26 cellular contexts compared by ENCODE assay signal in the genomic region with DNA sequence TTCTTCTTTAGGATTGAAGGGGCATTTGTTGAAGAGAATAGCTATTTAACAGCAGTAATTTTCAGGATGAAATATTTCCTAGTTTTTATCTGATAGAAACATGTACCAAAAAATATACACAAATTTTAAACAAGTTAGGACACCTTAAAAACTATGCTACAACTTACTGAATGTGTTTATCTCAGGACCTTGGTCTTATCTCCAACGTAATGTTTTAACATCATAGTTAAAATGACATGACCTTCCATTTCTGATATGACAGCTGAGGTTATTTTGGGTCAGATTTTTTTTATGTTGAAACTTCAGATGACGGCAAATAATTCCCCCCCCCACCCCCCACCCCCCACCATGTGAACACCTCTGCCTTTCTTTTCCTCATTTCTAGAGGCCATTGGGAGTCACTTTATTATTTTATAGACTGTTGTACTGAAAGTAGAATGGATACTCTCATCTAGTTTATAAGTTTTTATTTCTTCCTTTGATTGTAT. TPM values are rescaled to one million over a fixed set of nuclear protein-coding genes. Genes with fewer than 3 reads are reported as not detected.
DNase-seq lines count a peak whose midpoint lies in the region; ATAC-seq, FAIRE-seq and TF ChIP-seq lines count a peak whose summit lies in the region.
"Had no signal": no experiment of that assay in that cellular context is flagged by ENCODE, and none has a peak within 500 bp of the region (broad histone marks: within the 10 kb centered on the region; RNA-seq: fewer than 3 reads in every experiment).

No MANE protein-coding gene starts in this region.

- H3K27ac ChIP-seq in K562 (ENCODE audit: extremely low read depth, low read depth, low read length) (no peak overlapping the region), spleen (peak overlapping the region in 5 of 8 donors; percentile 34 to 55 (median 51)), transverse colon (peak overlapping the region in 1 of 4 donors; percentile 52)
- H3K27ac ChIP-seq: BLaER1, HL-60 had no signal

- H3K4me1 Mint-ChIP-seq in WTC11 = no peaks in the 10 kb centered on the region
- H3K4me1 Mint-ChIP-seq: CD14-positive monocyte had no signal

- H3K9me1 ChIP-seq in K562 (ENCODE audit: control insufficient read depth, insufficient read depth, low read length) = no peaks in the 10 kb centered on the region

- DNase-seq in D721Med (ENCODE audit: insufficient read length, low spot score) (no peak), K562 (ENCODE audit: extremely low read depth in 1 of 4, low spot score in 3 of 4) (no peak), spleen (no peak), WTC11 (ENCODE audit: low spot score) (no peak), NCI-H345 (lab: John Stamatoyannopoulos, UW) (no peak), transverse colon (no peak)
- DNase-seq: 8988T; Calu3; CD8-positive, alpha-beta T cell; DMS 273 treated with DMSO at 0.1 percent for 48 hours; DMS53; DND-41; EL; GOT3; H7; HFFc6 had no signal

- no peak overlapping the region for H3K4me3 Mint-ChIP-seq in WTC11
- H3K4me3 Mint-ChIP-seq: CD14-positive monocyte; CD8-positive, alpha-beta T cell; HFFc6 had no signal

- H3K27me3 ChIP-seq in K562 (ENCODE audit: control insufficient read depth in 2 of 2, insufficient read depth in 2 of 2, low read length in 2 of 2) = peaks cover 9 to 14% of the 10 kb centered on the region in 2 experiments; a peak in 3 of 5 replicates
- no peaks in the 10 kb centered on the region for H3K27me3 ChIP-seq in spleen (replicated peaks in 1 of 7)
- H3K27me3 ChIP-seq in transverse colon = no peaks in the 10 kb centered on the region
- H3K27me3 ChIP-seq: BLaER1 had no signal

- no peaks in the 10 kb centered on the region; the same call in 1 of the 2 replicates for H3K27me3 Mint-ChIP-seq in WTC11 (ENCODE audit: low read depth)

- H3K9me3 ChIP-seq in K562 (replicated peaks; ENCODE audit: control insufficient read depth, insufficient read depth, low read depth, low read length) = no peaks in the 10 kb centered on the region
- peaks cover 0 to 10% (median 4%) of the 10 kb centered on the region in 8 donors for H3K9me3 ChIP-seq in spleen
- no peaks in the 10 kb centered on the region for H3K9me3 ChIP-seq in transverse colon

- ATAC-seq in K562 (no peak), WTC11 (no peak)
- ATAC-seq: CD8-positive, alpha-beta T cell; GM12878; HCT116 had no signal

- FAIRE-seq in D721Med (lab: Jason Lieb, UNC) (peak; percentile 67), K562 (lab: Jason Lieb, UNC) (no peak), islet of Langerhans (lab: Jason Lieb, UNC) (peak; percentile 91)
- FAIRE-seq: GM12878 had no signal

- in situ Hi-C loops in K562 (cut with MboI) = no loop called here
- in situ Hi-C loops in transverse colon (cut with MboI; ENCODE audit: low pct_ligation_motif_present in 1 of 4, low pct_unique_long_range_greater_than_20kb in 1 of 4, low sequenced_read_pairs in 3 of 4) = no loop called here

- no peaks in the 10 kb centered on the region for H3K36me3 ChIP-seq in K562 (ENCODE audit: control insufficient read depth, insufficient read depth, low read length)
- no peaks in the 10 kb centered on the region for H3K36me3 ChIP-seq in spleen
- H3K36me3 ChIP-seq in transverse colon = no peaks in the 10 kb centered on the region
- H3K36me3 ChIP-seq: BLaER1 had no signal

- POLR2A ChIA-PET in K562 (lab: Yijun Ruan, JAX) = no interaction called here
- POLR2A ChIA-PET in WTC11 (lab: Charles Lee) = no interaction called here

- H3K4me3 ChIP-seq in K562 (no peak overlapping the region), spleen (no peak overlapping the region), transverse colon (no peak overlapping the region)
- H3K4me3 ChIP-seq: BLaER1, GM12878 had no signal

- 2% methylated on average over 2 of the region's 2 CpGs for WGBS in K562 (ENCODE audit: insufficient coverage, low coverage, missing lambda C conversion rate)
- 63 to 75% (median 70%) methylated on average over 2 of the region's 2 CpGs for WGBS in spleen, 5 donors
- WGBS in transverse colon (ENCODE audit: low coverage in 1 of 2), 2 donors = 58 to 78% methylated on average over 2 of the region's 2 CpGs

- H3K36me3 Mint-ChIP-seq in WTC11 = peaks cover 16% of the 10 kb centered on the region
- H3K36me3 Mint-ChIP-seq: CD14-positive monocyte; CD8-positive, alpha-beta T cell had no signal

- no peak for TF ChIP-seq EP300 in K562 (IDR thresholded peaks at IDR 0.05; ENCODE audit: low read length)
- TF ChIP-seq EP300 in transverse colon (IDR thresholded peaks at IDR 0.05; ENCODE audit: low read depth) = no peak

- TF ChIP-seq CTCF in D721Med (IDR thresholded peaks at IDR 0.05; ENCODE audit: insufficient read depth, missing control alignments) (no peak), K562 (IDR thresholded peaks at IDR 0.05 in 2 of 3, conservative IDR thresholded peaks at IDR 0.05 in 1 of 3; ENCODE audit: insufficient read depth in 2 of 3, low read depth in 1 of 3, low read length in 3 of 3) (no peak), spleen (IDR thresholded peaks at IDR 0.05 in 8 of 11, conservative IDR thresholded peaks at IDR 0.05 in 3 of 11) (no peak), WTC11 (IDR thresholded peaks at IDR 0.05) (no peak), transverse colon (IDR thresholded peaks at IDR 0.05) (no peak)

- no peak overlapping the region for H3K4me2 ChIP-seq in K562 (ENCODE audit: insufficient read depth, low read length)
- H3K4me2 ChIP-seq: BLaER1 had no signal

- no peaks in the 10 kb centered on the region for H4K20me1 ChIP-seq in K562 (replicated peaks; ENCODE audit: control insufficient read depth, insufficient read depth, low read length)
- H4K20me1 ChIP-seq: BLaER1 had no signal

- H3K9me3 Mint-ChIP-seq in WTC11 = peaks cover 19% of the 10 kb centered on the region
- H3K9me3 Mint-ChIP-seq: CD8-positive, alpha-beta T cell had no signal

- intact Hi-C loops in K562 (cut with micrococcal nuclease) (no loop called here), spleen (cut with DNase I; ENCODE audit: low total_unique reads) (no loop called here), transverse colon (cut with DNase I; ENCODE audit: low total_unique reads) (no loop called here)

- H2AFZ ChIP-seq in K562 (ENCODE audit: low read depth, low read length) = no peak overlapping the region

- CTCF ChIA-PET in K562 (lab: Yijun Ruan, JAX; ENCODE audit: low intra/inter-chr PET ratio) = no interaction called here
- CTCF ChIA-PET in WTC11 (lab: Charles Lee) = no interaction called here

- H3K4me1 ChIP-seq in K562 (replicated peaks in 1 of 2; ENCODE audit: control insufficient read depth in 2 of 2, insufficient read depth in 2 of 2, low read length in 2 of 2) = peaks cover 0 to 5% of the 10 kb centered on the region in 2 experiments; a peak in 1 of 5 replicates
- H3K4me1 ChIP-seq in spleen = no peaks in the 10 kb centered on the region
- H3K4me1 ChIP-seq in transverse colon = peaks cover 0 to 4% (median 0%) of the 10 kb centered on the region in 4 donors
- H3K4me1 ChIP-seq: BLaER1 had no signal

- no peak overlapping the region for H3K27ac Mint-ChIP-seq in WTC11
- H3K27ac Mint-ChIP-seq: CD14-positive monocyte; CD8-positive, alpha-beta T cell; HFFc6 had no signal

- BruUV-seq in K562 (replicated peaks; lab: Mats Ljungman, UMichigan) = no TSS peak

- no peaks in the 10 kb centered on the region for H3K79me2 ChIP-seq in K562 (ENCODE audit: control insufficient read depth, insufficient read depth, low read length)

- TF ChIP-seq POLR2A in K562 (conservative IDR thresholded peaks at IDR 0.05) (no peak), spleen (IDR thresholded peaks at IDR 0.05) (no peak), transverse colon (IDR thresholded peaks at IDR 0.05) (no peak)

- H3K9ac ChIP-seq in K562 (ENCODE audit: insufficient read depth in 1 of 2, low read depth in 2 of 2, low read length in 2 of 2) = no peak overlapping the region
- H3K9ac ChIP-seq: BLaER1 had no signal

- TF ChIP-seq RAD21 in K562 (CRISPR knock-in tag; conservative IDR thresholded peaks at IDR 0.05 in 1 of 2, IDR thresholded peaks at IDR 0.05 in 1 of 2) = no peak

RNA-seq across cellular contexts. Expression of a gene that starts 8.0 kb away (rescaled TPM):
- not detected in 2 replicates for total RNA-seq in K562 (2011; cell fraction: chromatin; rRNA removed; ENCODE audit: low replicate concordance)
- total RNA-seq in K562 (2011; cell fraction: nucleolus; rRNA removed) = not detected in 2 replicates
- total RNA-seq in K562 (2011; cell fraction: nucleoplasm; rRNA removed) = not detected in 2 replicates
- total RNA-seq in K562 (2014; rRNA removed) (not detected in 2 replicates), K562 (2014; rRNA removed; fragmentation: Illumina TruSeq; extraction: Trizol) (not detected in 2 replicates), K562 (2015; rRNA removed; fragmentation: Illumina TruSeq; extraction: Trizol) (not detected in 2 replicates), K562 (2021) (not detected in 2 replicates), spleen (not detected), WTC11 (2021) (not detected in 3 replicates), transverse colon (not detected)
- polyA plus RNA-seq in K562 (2011; rRNA removed) (not detected in 2 replicates), K562 (2014; fragmentation: Illumina TruSeq; extraction: Trizol) (not detected in 2 replicates), K562 (2014; fragmentation: Nextera tagmentation; extraction: Ambion mirVana) (under 1 TPM; 0.07 to 0.13 TPM), K562 (2014; rRNA removed) (not detected in 2 replicates), spleen (not detected)
- not detected in 2 replicates for polyA plus RNA-seq in K562 (2011; cell fraction: cytosol; rRNA removed)
- polyA plus RNA-seq in K562 (2011; cell fraction: nucleus; rRNA removed) = not detected in 2 replicates
- not detected in 2 replicates for polyA plus RNA-seq in K562 (2012)
- polyA minus RNA-seq in K562 (2011; rRNA and poly(A)+ RNA removed) = not detected in 2 replicates
- not detected in 2 replicates for polyA minus RNA-seq in K562 (2011; cell fraction: cytosol; rRNA and poly(A)+ RNA removed)
- not detected in 2 replicates for polyA minus RNA-seq in K562 (2011; cell fraction: nucleus; rRNA and poly(A)+ RNA removed)
- total RNA-seq: A673; Calu3; CD8-positive, alpha-beta T cell; G401; GM12878; H7; HFFc6; HT1080 had no signal
- polyA plus RNA-seq: AG04450, CD14-positive monocyte had no signal

RNA-seq across cellular contexts. Expression of a gene that starts 35.6 kb away (rescaled TPM):
- 3.9 and 5.7 TPM in 2 replicates for total RNA-seq in K562 (2011; cell fraction: chromatin; rRNA removed; ENCODE audit: low replicate concordance)
- 2.8 and 3.8 TPM in 2 replicates for total RNA-seq in K562 (2011; cell fraction: nucleolus; rRNA removed)
- total RNA-seq in K562 (2011; cell fraction: nucleoplasm; rRNA removed) = 3.4 and 6.9 TPM in 2 replicates
- total RNA-seq in K562 (2014; rRNA removed) = 1.5 and 1.6 TPM in 2 replicates
- total RNA-seq in K562 (2014; rRNA removed; fragmentation: Illumina TruSeq; extraction: Trizol) = 2.8 and 3.3 TPM in 2 replicates
- 2.5 and 2.6 TPM in 2 replicates for total RNA-seq in K562 (2015; rRNA removed; fragmentation: Illumina TruSeq; extraction: Trizol)
- 1.7 and 2.1 TPM in 2 replicates for total RNA-seq in K562 (2021)
- polyA plus RNA-seq in K562 (2011; rRNA removed) = 6.4 and 7.6 TPM in 2 replicates
- 1.4 and 5.5 TPM in 2 replicates for polyA plus RNA-seq in K562 (2011; cell fraction: cytosol; rRNA removed)
- 4.6 and 8.7 TPM in 2 replicates for polyA plus RNA-seq in K562 (2011; cell fraction: nucleus; rRNA removed)
- polyA plus RNA-seq in K562 (2012) = 1.1 and 1.2 TPM in 2 replicates
- 1.9 and 2.5 TPM in 2 replicates for polyA plus RNA-seq in K562 (2014; fragmentation: Illumina TruSeq; extraction: Trizol)
- polyA plus RNA-seq in K562 (2014; fragmentation: Nextera tagmentation; extraction: Ambion mirVana) = 1 to 10 TPM in 1 of 2 experiments, under 1 TPM in 1; 0.90 to 1.0 TPM
- 1.6 and 2.1 TPM in 2 replicates for polyA plus RNA-seq in K562 (2014; rRNA removed)
- 4.8 and 6.6 TPM in 2 replicates for polyA minus RNA-seq in K562 (2011; rRNA and poly(A)+ RNA removed)
- polyA minus RNA-seq in K562 (2011; cell fraction: cytosol; rRNA and poly(A)+ RNA removed) = 0.95 and 2.2 TPM in 2 replicates
- 1.5 and 3.2 TPM in 2 replicates for polyA minus RNA-seq in K562 (2011; cell fraction: nucleus; rRNA and poly(A)+ RNA removed)
- total RNA-seq in spleen = 10 to 100 TPM; 15.7 to 58.9 (median 32.3) TPM
- 10 to 100 TPM in 1 of 3 donors, 1 to 10 TPM in 2; 2.1 to 13.5 (median 4.3) TPM for polyA plus RNA-seq in spleen
- 4.0 to 5.5 TPM (median 4.7 TPM) in 3 replicates for total RNA-seq in WTC11 (2021)
- 10 to 100 TPM in 3 of 4 donors, under 1 TPM in 1; 0.80 to 58.7 (median 15.3) TPM for total RNA-seq in transverse colon
- total RNA-seq: CD8-positive, alpha-beta T cell; HFFc6 had no signal
- polyA plus RNA-seq: CD14-positive monocyte had no signal
